20 cellular contexts compared by ENCODE assay signal in genomic region chr15:66885281-66885915, GRCh38.
DNase-seq lines count a peak whose midpoint lies in the region; ATAC-seq and TF ChIP-seq lines count a peak whose summit lies in the region.
"Had no signal": no experiment of that assay in that cellular context is flagged by ENCODE, and none has a peak within 500 bp of the region (broad histone marks: within the 10 kb centered on the region; RNA-seq: fewer than 3 reads in every experiment).

No MANE protein-coding gene starts in this region.

- no peaks in the 10 kb centered on the region for H3K36me3 ChIP-seq in suprapubic skin
- H3K36me3 ChIP-seq in body of pancreas (replicated peaks in 1 of 2; ENCODE audit: insufficient read depth in 1 of 2, low read depth in 2 of 2): no peaks in the 10 kb centered on the region
- H3K36me3 ChIP-seq: BE2C, HAP-1 had no signal

- TF ChIP-seq CTCF in suprapubic skin (IDR thresholded peaks at IDR 0.05) (no peak), body of pancreas (IDR thresholded peaks at IDR 0.05) (no peak)

- 92% methylated on average over 5 of the region's 5 CpGs for WGBS in suprapubic skin
- 92 to 93% methylated on average over 4 to 5 of the region's 5 CpGs for WGBS in body of pancreas, 2 donors

- H3K27me3 ChIP-seq in suprapubic skin: no peaks in the 10 kb centered on the region
- H3K27me3 ChIP-seq in body of pancreas: no peaks in the 10 kb centered on the region
- H3K27me3 ChIP-seq: BE2C had no signal

- no peak for ATAC-seq in left lobe of liver
- no peak for ATAC-seq in body of pancreas
- ATAC-seq: PC-3 had no signal

- no peak overlapping the region for H3K4me3 ChIP-seq in suprapubic skin
- no peak overlapping the region for H3K4me3 ChIP-seq in body of pancreas
- H3K4me3 ChIP-seq: GM23248, HAP-1 had no signal

- peaks cover 29% of the 10 kb centered on the region for H3K4me1 ChIP-seq in suprapubic skin
- peaks cover 24% of the 10 kb centered on the region for H3K4me1 ChIP-seq in body of pancreas
- H3K4me1 ChIP-seq: BE2C had no signal

- DNase-seq in activated effector memory CD4-positive, alpha-beta T cell treated with anti-CD3 and anti-CD28 coated beads, Interleukin-2, amount 50 U/mL, for 16 hours: peak; percentile 19
- no peak for DNase-seq in activated effector memory CD4-positive, alpha-beta T cell treated with Interleukin-2 at 50 U/mL for 16 hours
- DNase-seq in activated CD8-positive, alpha-beta memory T cell treated with anti-CD3 and anti-CD28 coated beads, Interleukin-2, amount 50 U/mL, for 48 hours: peak; percentile 18
- DNase-seq in left lobe of liver (ENCODE audit: low spot score) (peak; percentile 39), suprapubic skin (ENCODE audit: low spot score in 2 of 2) (peak; percentile 40 to 54), body of pancreas (no peak), NCI-H1417 (lab: John Stamatoyannopoulos, UW) (no peak)
- no peak for DNase-seq in stimulated activated naive CD4-positive, alpha-beta T cell (lab: John Stamatoyannopoulos, UW)
- DNase-seq: 8988T; BE2C; CD4-positive, CD25-positive, alpha-beta regulatory T cell; COR-L47; DMS 273 treated with DMSO at 0.1 percent for 48 hours; GM23248; Karpas-422; NCI-H1436; NCI-H1930; NCI-H526; PC-3 had no signal

- H3K27ac ChIP-seq in suprapubic skin (no peak overlapping the region), body of pancreas (no peak overlapping the region)
- H3K27ac ChIP-seq: GM23248 had no signal

- TF ChIP-seq POLR2A in suprapubic skin (IDR thresholded peaks at IDR 0.05): no peak
- no peak for TF ChIP-seq POLR2A in body of pancreas (IDR thresholded peaks at IDR 0.05)

- H3K9me3 ChIP-seq in suprapubic skin: no peaks in the 10 kb centered on the region
- no peaks in the 10 kb centered on the region for H3K9me3 ChIP-seq in body of pancreas
- H3K9me3 ChIP-seq: BE2C, HAP-1 had no signal

- TF ChIP-seq EP300 in suprapubic skin (IDR thresholded peaks at IDR 0.05): no peak

- intact Hi-C loops in body of pancreas (cut with DNase I): no loop called here

Comparison
In these comparisons a context has a peak if more than half of its experiments do, and no peak if none do; other contexts are left out.
1. DNase-seq: peak in activated effector memory CD4-positive, alpha-beta T cell treated with anti-CD3 and anti-CD28 coated beads, Interleukin-2, amount 50 U/mL, for 16 hours (single experiment), activated CD8-positive, alpha-beta memory T cell treated with anti-CD3 and anti-CD28 coated beads, Interleukin-2, amount 50 U/mL, for 48 hours (single experiment), left lobe of liver (single experiment) and suprapubic skin (2 of 2); none in activated effector memory CD4-positive, alpha-beta T cell treated with Interleukin-2 at 50 U/mL for 16 hours (single experiment), body of pancreas (0 of 4), stimulated activated naive CD4-positive, alpha-beta T cell (0 of 6) and NCI-H1417 (0 of 3).